ENCODE assay signal across 8 cellular contexts in genomic region chrX:128051526-128051925, GRCh38. TPM values are rescaled to one million over a fixed set of nuclear protein-coding genes. Genes with fewer than 3 reads are reported as not detected.
"Had no signal": no experiment of that assay in that cellular context is flagged by ENCODE, and none has a peak within 500 bp of the region (broad histone marks: within the 10 kb centered on the region; RNA-seq: fewer than 3 reads in every experiment).

No MANE protein-coding gene starts in this region.

- DNase-seq: GM23248, H9, HCEC 1CT, KBM-7 had no signal

- H3K27ac ChIP-seq: GM23248, HL-60 had no signal

- ATAC-seq: HepG2 had no signal

- H3K4me3 ChIP-seq: GM23248 had no signal

RNA-seq across cellular contexts. Expression of gene ACTRT1, which starts 0.7 kb away (rescaled TPM):
- total RNA-seq: GM23248, H1, H9, HepG2, HT1080 had no signal
